In genomic region chr7:78996013-78996412, GRCh38 we compare ENCODE assay signal across 25 cellular contexts.
"Had no signal": no experiment of that assay in that cellular context is flagged by ENCODE, and none has a peak within 500 bp of the region (broad histone marks: within the 10 kb centered on the region; RNA-seq: fewer than 3 reads in every experiment).

No MANE protein-coding gene starts in this region.

- H3K9ac ChIP-seq: neural progenitor cell, parathyroid adenoma had no signal

- H3K27ac ChIP-seq: neural progenitor cell, ovary, parathyroid adenoma, psoas muscle, right lobe of liver, sigmoid colon, stomach, thoracic aorta, thyroid gland, tibial nerve, upper lobe of left lung, vagina had no signal

- H2AFZ ChIP-seq: neural progenitor cell, parathyroid adenoma had no signal

- H3K79me2 ChIP-seq: parathyroid adenoma had no signal

- H3K4me2 ChIP-seq: neural progenitor cell had no signal

- H3K27me3 ChIP-seq: neural progenitor cell, ovary, right lobe of liver, sigmoid colon, stomach, thyroid gland, tibial nerve, upper lobe of left lung, vagina had no signal

- H3K4me3 ChIP-seq: neural progenitor cell, ovary, psoas muscle, right lobe of liver, sigmoid colon, stomach, thoracic aorta, thyroid gland, tibial nerve, upper lobe of left lung, vagina had no signal

- ATAC-seq: natural killer cell; psoas muscle; right cardiac atrium; right lobe of liver; stimulated activated effector memory CD8-positive, alpha-beta T cell treated with anti-CD3 and anti-CD28 coated beads, Interleukin-12 subunit alpha, Interleukin-12 subunit beta, amount 100 ng/mL, for 72 hours; stimulated activated naive B cell treated with anti-CD40 and anti-IgM and Interleukin-4, amounts not matched to agents 10 μg/mL and 1 μg/mL and 100 μg/mL, for 72 hours had no signal

- H3K9me3 ChIP-seq: ovary, psoas muscle, right lobe of liver, sigmoid colon, stomach, thoracic aorta, thyroid gland, tibial nerve, upper lobe of left lung, vagina had no signal

- H3K36me3 ChIP-seq: neural progenitor cell, ovary, right lobe of liver, sigmoid colon, stomach, thoracic aorta, thyroid gland, tibial nerve, upper lobe of left lung, vagina had no signal

- H3K4me1 ChIP-seq: neural progenitor cell, parathyroid adenoma, psoas muscle, right lobe of liver, sigmoid colon, stomach, thyroid gland, tibial nerve, upper lobe of left lung, vagina had no signal

- DNase-seq: natural killer cell; occipital lobe; ovary; posterior cingulate gyrus; psoas muscle; right cardiac atrium; right lobe of liver; sigmoid colon; small intestine; stimulated activated CD4-positive, alpha-beta T cell treated with anti-CD3 and anti-CD28 coated beads, Interleukin-15, amount 100 ng/mL, for 24 hours; stimulated activated CD4-positive, alpha-beta T cell treated with anti-CD3 and anti-CD28 coated beads, Interleukin-2, amount 100 ng/mL, for 24 hours; stimulated activated CD4-positive, alpha-beta T cell treated with anti-CD3 and anti-CD28 coated beads, Interleukin-2, amount 100 ng/mL, for 48 hours; stimulated activated CD4-positive, alpha-beta T cell treated with anti-CD3 and anti-CD28 coated beads, Interleukin-4, amount 100 ng/mL, for 24 hours; stimulated activated naive B cell treated with anti-CD40 and anti-IgM and Interleukin-4, amounts not matched to agents 10 μg/mL and 1 μg/mL and 100 μg/mL, for 72 hours; stimulated activated naive CD4-positive, alpha-beta T cell treated with Interleukin-2 at 50 U/mL for 16 hours; stomach; thyroid gland; trophoblast cell; upper lobe of left lung had no signal
